In genomic region chr2:189210250-189211075, GRCh38 we compare ENCODE assay signal across 9 cellular contexts. TPM values are rescaled to one million over a fixed set of nuclear protein-coding genes. Genes with fewer than 3 reads are reported as not detected.
DNase-seq lines count a peak whose midpoint lies in the region; ATAC-seq and TF ChIP-seq lines count a peak whose summit lies in the region.
"Had no signal": no experiment of that assay in that cellular context is flagged by ENCODE, and none has a peak within 500 bp of the region (broad histone marks: within the 10 kb centered on the region; RNA-seq: fewer than 3 reads in every experiment).

No MANE protein-coding gene starts in this region.

- ATAC-seq in sciatic nerve (peak; percentile 90), HG02571 (IDR thresholded peaks at IDR 0.05; ENCODE audit: unreplicated experiment) (no peak)

- H3K36me3 ChIP-seq in SJSA1: no peaks in the 10 kb centered on the region

- H3K27ac ChIP-seq in SJSA1: peak overlapping the region; percentile 97

- no peak for TF ChIP-seq CTCF in fibroblast of villous mesenchyme (IDR thresholded peaks at IDR 0.05; ENCODE audit: insufficient read depth, low read depth, low read length)

- no peaks in the 10 kb centered on the region for H3K27me3 ChIP-seq in SJSA1 (replicated peaks)

- H3K4me1 ChIP-seq in SJSA1 (replicated peaks): peaks cover 40% of the 10 kb centered on the region

- H3K4me3 ChIP-seq in SJSA1 (no peak overlapping the region), fibroblast of villous mesenchyme (ENCODE audit: low read depth, low read length) (peak overlapping the region; percentile 34)

- intact Hi-C loops in sciatic nerve (cut with DNase I): no loop called here

- no peaks in the 10 kb centered on the region for H3K9me3 ChIP-seq in SJSA1 (replicated peaks)

- DNase-seq in GOT3 (lab: John Stamatoyannopoulos, UW) (peak; percentile 18), SJSA1 (ENCODE audit: low read depth in 1 of 2, low spot score in 2 of 2) (peak; percentile 69 to 96), fibroblast of villous mesenchyme (ENCODE audit: low read depth) (peak; percentile 96), sciatic nerve (ENCODE audit: low spot score) (peak; percentile 75), hypothalamus (lab: John Stamatoyannopoulos, UW) (no peak), GM19240 (ENCODE audit: insufficient read length, low spot score) (no peak), NCI-H1417 (lab: John Stamatoyannopoulos, UW) (no peak)
- DNase-seq: naive B cell had no signal

RNA-seq across cellular contexts. Expression of gene COL5A2, which starts 30.9 kb away (rescaled TPM):
- total RNA-seq in SJSA1 (2014; rRNA removed; shearing (Covaris generic)): 917 and 1,030 TPM in 2 replicates
- total RNA-seq in fibroblast of villous mesenchyme (693 and 717 TPM in 2 replicates), sciatic nerve (45.7 TPM)

Comparison
In these comparisons a context has a peak if more than half of its experiments do, and no peak if none do; other contexts are left out.
1. DNase-seq: peak in GOT3 (single experiment), SJSA1 (2 of 2), fibroblast of villous mesenchyme (single experiment) and sciatic nerve (single experiment); none in hypothalamus (0 of 51), GM19240 (single experiment) and NCI-H1417 (0 of 3).
2. RNA of gene COL5A2, which starts 30.9 kb away (total RNA-seq): 917 to 1,030 TPM in SJSA1 and 693 to 717 TPM in fibroblast of villous mesenchyme; 45.7 TPM in sciatic nerve (single experiment); every median in the first group is over 10 times any median in the second.